15 cellular contexts compared by ENCODE assay signal in genomic region chr5:157189223-157189622, GRCh38. TPM values are rescaled to one million over a fixed set of nuclear protein-coding genes. Genes with fewer than 3 reads are reported as not detected.
DNase-seq lines count a peak whose midpoint lies in the region; ATAC-seq and TF ChIP-seq lines count a peak whose summit lies in the region.
"Had no signal": no experiment of that assay in that cellular context is flagged by ENCODE, and none has a peak within 500 bp of the region (broad histone marks: within the 10 kb centered on the region; RNA-seq: fewer than 3 reads in every experiment).

No MANE protein-coding gene starts in this region.

- no peak for DNase-seq in activated CD4-positive, alpha-beta T cell treated with anti-CD3 and anti-CD28 coated beads, Interleukin-2, amount 10 ng/mL, durations not matched to agents 7 days and 5 days
- no peak for DNase-seq in activated CD4-positive, alpha-beta T cell treated with anti-CD3 and anti-CD28 coated beads for 1 hour
- DNase-seq in activated CD8-positive, alpha-beta T cell treated with anti-CD3 and anti-CD28 coated beads for 36 hours = peak; percentile 68
- peak; percentile 54 for DNase-seq in stimulated activated CD4-positive, alpha-beta T cell treated with anti-CD3 and anti-CD28 coated beads, Interleukin-4, amount 100 ng/mL, for 1 hour
- DNase-seq in posterior cingulate gyrus = no peak
- no peak for DNase-seq in NCI-H2196 (lab: John Stamatoyannopoulos, UW; ENCODE audit: unreplicated experiment)
- DNase-seq in mucosa of descending colon = no peak
- DNase-seq: aorta, GDM1, NCI-H1436, transverse colon had no signal

- H3K36me3 Mint-ChIP-seq in activated CD4-positive, alpha-beta T cell treated with anti-CD3 and anti-CD28 coated beads, Interleukin-2, amount 10 ng/mL, durations not matched to agents 7 days and 5 days (ENCODE audit: low read depth) = peaks cover 89% of the 10 kb centered on the region
- peaks cover 90% of the 10 kb centered on the region for H3K36me3 Mint-ChIP-seq in activated CD8-positive, alpha-beta T cell treated with anti-CD3 and anti-CD28 coated beads for 36 hours (ENCODE audit: low read depth)

- no peaks in the 10 kb centered on the region for H3K4me1 ChIP-seq in mucosa of descending colon (ENCODE audit: low read depth)
- H3K4me1 ChIP-seq: A549, transverse colon had no signal

- peak overlapping the region; percentile 74 for H3K27ac Mint-ChIP-seq in activated CD4-positive, alpha-beta T cell treated with anti-CD3 and anti-CD28 coated beads, Interleukin-2, amount 10 ng/mL, durations not matched to agents 7 days and 5 days
- H3K27ac Mint-ChIP-seq in activated CD8-positive, alpha-beta T cell treated with anti-CD3 and anti-CD28 coated beads for 36 hours = peak overlapping the region; percentile 94

- H3K27me3 Mint-ChIP-seq in activated CD4-positive, alpha-beta T cell treated with anti-CD3 and anti-CD28 coated beads, Interleukin-2, amount 10 ng/mL, durations not matched to agents 7 days and 5 days = no peaks in the 10 kb centered on the region
- no peaks in the 10 kb centered on the region for H3K27me3 Mint-ChIP-seq in activated CD8-positive, alpha-beta T cell treated with anti-CD3 and anti-CD28 coated beads for 36 hours

- peaks cover 85% of the 10 kb centered on the region for H3K4me1 Mint-ChIP-seq in activated CD4-positive, alpha-beta T cell treated with anti-CD3 and anti-CD28 coated beads, Interleukin-2, amount 10 ng/mL, durations not matched to agents 7 days and 5 days
- H3K4me1 Mint-ChIP-seq in activated CD8-positive, alpha-beta T cell treated with anti-CD3 and anti-CD28 coated beads for 36 hours (ENCODE audit: low read depth) = peaks cover 56% of the 10 kb centered on the region

- TF ChIP-seq CTCF in activated CD8-positive, alpha-beta T cell treated with anti-CD3 and anti-CD28 coated beads for 36 hours (IDR thresholded peaks at IDR 0.05) = no peak
- TF ChIP-seq CTCF in mucosa of descending colon (IDR thresholded peaks at IDR 0.05) = no peak

- peak; percentile 73 for ATAC-seq in HG02759 (IDR thresholded peaks at IDR 0.05; ENCODE audit: unreplicated experiment)
- ATAC-seq in activated CD8-positive, alpha-beta T cell treated with anti-CD3 and anti-CD28 coated beads for 36 hours = peak; percentile 50
- no peak for ATAC-seq in mucosa of descending colon
- ATAC-seq: A549, esophagus mucosa had no signal

- POLR2A ChIA-PET in activated CD4-positive, alpha-beta T cell treated with anti-CD3 and anti-CD28 coated beads, Interleukin-2, amount 10 ng/mL, durations not matched to agents 7 days and 5 days (lab: Charles Lee) = interaction anchor here (1.5 kb wide), 1 partner anchor 9 kb away, joined by 7 read pairs; the partner anchor contains the start of gene ITK
- POLR2A ChIA-PET in activated CD8-positive, alpha-beta T cell treated with anti-CD3 and anti-CD28 coated beads for 36 hours (lab: Charles Lee) = interaction anchor here (1.0 to 55.7 kb wide), 11 partner anchors 4 to 125 kb away, joined by 3 to 1980 read pairs (median 13); partner anchors contain the start of genes GARIN3, ITK and MED7

- intact Hi-C loops in activated CD8-positive, alpha-beta T cell treated with anti-CD3 and anti-CD28 coated beads for 36 hours (cut with micrococcal nuclease) = no loop called here
- intact Hi-C loops in posterior cingulate gyrus (cut with DNase I) = no loop called here
- intact Hi-C loops in mucosa of descending colon (cut with DNase I, micrococcal nuclease) = no loop called here

- no peak overlapping the region for H3K4me3 ChIP-seq in mucosa of descending colon
- H3K4me3 ChIP-seq: A549, transverse colon had no signal

- CTCF ChIA-PET in activated CD4-positive, alpha-beta T cell treated with anti-CD3 and anti-CD28 coated beads, Interleukin-2, amount 10 ng/mL, durations not matched to agents 7 days and 5 days (lab: Charles Lee) = interaction anchor here (0.6 to 3.0 kb wide), 13 partner anchors 10 to 530 kb away, joined by 3 to 16 read pairs (median 3); no protein-coding TSS in a partner anchor
- CTCF ChIA-PET in activated CD8-positive, alpha-beta T cell treated with anti-CD3 and anti-CD28 coated beads for 36 hours (lab: Charles Lee) = interaction anchor here (0.7 to 9.3 kb wide), 12 partner anchors 9 to 60 kb away, joined by 3 to 80 read pairs (median 4); partner anchors contain the start of gene ITK

- no peaks in the 10 kb centered on the region for H3K36me3 ChIP-seq in mucosa of descending colon (ENCODE audit: low read depth)
- H3K36me3 ChIP-seq: transverse colon had no signal

- peaks cover 5% of the 10 kb centered on the region for H3K9me3 Mint-ChIP-seq in activated CD4-positive, alpha-beta T cell treated with anti-CD3 and anti-CD28 coated beads, Interleukin-2, amount 10 ng/mL, durations not matched to agents 7 days and 5 days
- no peaks in the 10 kb centered on the region for H3K9me3 Mint-ChIP-seq in activated CD8-positive, alpha-beta T cell treated with anti-CD3 and anti-CD28 coated beads for 36 hours

- peak overlapping the region; percentile 97 for H3K4me3 Mint-ChIP-seq in activated CD4-positive, alpha-beta T cell treated with anti-CD3 and anti-CD28 coated beads, Interleukin-2, amount 10 ng/mL, durations not matched to agents 7 days and 5 days
- H3K4me3 Mint-ChIP-seq in activated CD8-positive, alpha-beta T cell treated with anti-CD3 and anti-CD28 coated beads for 36 hours = peak overlapping the region; percentile 99

- no peaks in the 10 kb centered on the region for H3K9me3 ChIP-seq in mucosa of descending colon
- H3K9me3 ChIP-seq: transverse colon had no signal

RNA-seq across cellular contexts. Expression of gene ITK, which starts 8.6 kb away (rescaled TPM):
- total RNA-seq in activated CD4-positive, alpha-beta T cell treated with anti-CD3 and anti-CD28 coated beads, Interleukin-2, amount 10 ng/mL, durations not matched to agents 7 days and 5 days = 100 to 1,000 TPM; 258 to 306 TPM
- 100 to 1,000 TPM; 229 to 236 TPM for total RNA-seq in activated CD8-positive, alpha-beta T cell treated with anti-CD3 and anti-CD28 coated beads for 36 hours
- total RNA-seq in mucosa of descending colon = 1 to 10 TPM; 2.6 to 5.7 (median 2.7) TPM
- total RNA-seq: OCI-LY7 had no signal

RNA-seq across cellular contexts. Expression of gene GARIN3, which starts 23.2 kb away (rescaled TPM):
- not detected for total RNA-seq in activated CD4-positive, alpha-beta T cell treated with anti-CD3 and anti-CD28 coated beads, Interleukin-2, amount 10 ng/mL, durations not matched to agents 7 days and 5 days
- total RNA-seq in activated CD8-positive, alpha-beta T cell treated with anti-CD3 and anti-CD28 coated beads for 36 hours = 1 to 10 TPM in 1 of 2 experiments, under 1 TPM in 1; 0.77 to 1.1 TPM
- total RNA-seq in mucosa of descending colon = not detected
- total RNA-seq: aorta, esophagus mucosa, OCI-LY7, transverse colon had no signal

RNA-seq across cellular contexts. Expression of gene MED7, which starts 46.6 kb away (rescaled TPM):
- total RNA-seq in activated CD4-positive, alpha-beta T cell treated with anti-CD3 and anti-CD28 coated beads, Interleukin-2, amount 10 ng/mL, durations not matched to agents 7 days and 5 days = 10 to 100 TPM; 12.1 to 13.2 TPM
- total RNA-seq in activated CD8-positive, alpha-beta T cell treated with anti-CD3 and anti-CD28 coated beads for 36 hours = 10 to 100 TPM; 13.6 to 13.7 TPM
- total RNA-seq in mucosa of descending colon = 10 to 100 TPM; 11.8 to 14.4 (median 12.0) TPM

Comparison
In these comparisons a context has a peak if more than half of its experiments do, and no peak if none do; other contexts are left out.
1. DNase-seq: peak in activated CD8-positive, alpha-beta T cell treated with anti-CD3 and anti-CD28 coated beads for 36 hours (single experiment) and stimulated activated CD4-positive, alpha-beta T cell treated with anti-CD3 and anti-CD28 coated beads, Interleukin-4, amount 100 ng/mL, for 1 hour (single experiment); none in activated CD4-positive, alpha-beta T cell treated with anti-CD3 and anti-CD28 coated beads, Interleukin-2, amount 10 ng/mL, durations not matched to agents 7 days and 5 days (single experiment), activated CD4-positive, alpha-beta T cell treated with anti-CD3 and anti-CD28 coated beads for 1 hour (single experiment), posterior cingulate gyrus (0 of 10), NCI-H2196 (single experiment) and mucosa of descending colon (0 of 3).
2. RNA of gene ITK, which starts 8.6 kb away (total RNA-seq): 258 to 306 TPM in activated CD4-positive, alpha-beta T cell treated with anti-CD3 and anti-CD28 coated beads, Interleukin-2, amount 10 ng/mL, durations not matched to agents 7 days and 5 days and 229 to 236 TPM in activated CD8-positive, alpha-beta T cell treated with anti-CD3 and anti-CD28 coated beads for 36 hours; 2.6 to 5.7 TPM in mucosa of descending colon; every median in the first group is over 10 times any median in the second.